ENCODE assay signal across 9 cellular contexts in the genomic region with DNA sequence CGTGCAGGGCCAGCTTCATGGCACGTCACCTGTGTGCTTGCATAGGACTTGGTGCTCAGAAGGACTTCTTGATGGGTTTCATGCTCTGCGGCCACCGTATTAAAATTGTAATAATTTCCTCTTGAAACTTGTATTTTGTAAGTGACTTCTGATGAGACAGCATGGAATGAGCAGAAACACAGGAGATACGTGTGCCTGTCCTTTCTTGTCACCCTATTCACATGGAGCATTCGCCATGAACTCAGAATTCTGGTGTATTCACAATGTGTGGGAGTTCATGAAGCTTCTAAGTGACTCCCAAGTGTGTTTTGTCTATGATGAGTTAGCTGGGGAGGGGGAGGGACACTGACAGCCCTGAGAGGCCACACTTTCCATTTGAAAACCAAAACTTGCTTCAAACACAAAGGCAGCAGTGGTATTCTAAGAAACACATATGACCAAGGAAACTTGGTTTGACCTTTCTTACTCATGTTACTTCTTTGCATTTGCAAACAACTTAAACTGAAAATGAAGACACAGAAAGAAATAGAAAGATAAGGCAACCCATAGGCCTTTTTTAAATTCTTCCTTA.
DNase-seq lines count a peak whose midpoint lies in the region; ATAC-seq, FAIRE-seq and TF ChIP-seq lines count a peak whose summit lies in the region.
"Had no signal": no experiment of that assay in that cellular context is flagged by ENCODE, and none has a peak within 500 bp of the region (broad histone marks: within the 10 kb centered on the region; RNA-seq: fewer than 3 reads in every experiment).

No MANE protein-coding gene starts in this region.

- RAD21 ChIA-PET in GM12878 (lab: Charles Lee; ENCODE audit: unreplicated experiment), result interaction anchor here (0.9 to 6.4 kb wide), 19 partner anchors 9 to 191 kb away, joined by 3 to 118 read pairs (median 8); partner anchors contain the start of gene NEDD9

- H3K79me2 ChIP-seq in GM12878 (ENCODE audit: control insufficient read depth, insufficient read depth, low read length), result peaks cover 20% of the 10 kb centered on the region

- in situ Hi-C loops in GM12878 (cut with MboI) (no loop called here), gastrocnemius medialis (cut with MboI; ENCODE audit: low sequenced_read_pairs in 4 of 4) (no loop called here)

- no TSS peak for BruUV-seq in GM12878 (replicated peaks; lab: Mats Ljungman, UMichigan)

- no peaks in the 10 kb centered on the region for H4K20me1 ChIP-seq in GM12878 (ENCODE audit: control insufficient read depth, insufficient read depth)

- H3K36me3 ChIP-seq in GM12878 (ENCODE audit: control insufficient read depth in 2 of 2, insufficient read depth in 2 of 2, low read length in 1 of 2), result peaks cover 2 to 15% of the 10 kb centered on the region in 2 experiments; a peak in 2 of 4 replicates
- no peaks in the 10 kb centered on the region for H3K36me3 ChIP-seq in gastrocnemius medialis
- H3K36me3 ChIP-seq in thyroid gland, result no peaks in the 10 kb centered on the region

- 0 out of 2 replicates have a peak, but pooled peaks have one; percentile 13 for TF ChIP-seq RAD21 in GM12878 (IDR thresholded peaks at IDR 0.05; ENCODE audit: insufficient read depth, low read depth, low read length)

- CTCF ChIA-PET in GM12878 (lab: Yijun Ruan, JAX), result interaction anchor here (0.9 to 3.1 kb wide), 9 partner anchors 9 to 171 kb away, joined by 3 to 24 read pairs (median 5); no protein-coding TSS in a partner anchor

- H2AFZ ChIP-seq in GM12878 (ENCODE audit: control insufficient read depth, low read depth, low read length), result no peak overlapping the region

- intact Hi-C loops in GM12878 (cut with micrococcal nuclease; ENCODE audit: unreplicated experiment) (loop anchor here (1.0 to 5.0 kb wide), 5 partner anchors 47 to 182 kb away; no protein-coding TSS in a partner anchor), gastrocnemius medialis (cut with DNase I; ENCODE audit: low total_unique reads) (no loop called here), thyroid gland (cut with DNase I) (no loop called here)

- peak; percentile 62 for DNase-seq in stimulated activated naive CD4-positive, alpha-beta T cell treated with Interleukin-2 at 50 U/mL for 16 hours (lab: John Stamatoyannopoulos, UW)
- no peak for DNase-seq in stimulated activated naive CD4-positive, alpha-beta T cell (lab: John Stamatoyannopoulos, UW)
- peak; percentile 61 for DNase-seq in GM12878 (ENCODE audit: low read depth, low spot score)
- no peak for DNase-seq in gastrocnemius medialis
- no peak for DNase-seq in globus pallidus (ENCODE audit: low spot score)
- DNase-seq in thyroid gland, result no peak
- no peak for DNase-seq in kidney glomerular epithelial cell (lab: John Stamatoyannopoulos, UW)

- no peaks in the 10 kb centered on the region for H3K27me3 ChIP-seq in GM12878 (replicated peaks in 1 of 2; ENCODE audit: control insufficient read depth in 2 of 2, insufficient read depth in 2 of 2, low read length in 1 of 2)
- no peaks in the 10 kb centered on the region for H3K27me3 ChIP-seq in gastrocnemius medialis
- no peaks in the 10 kb centered on the region for H3K27me3 ChIP-seq in thyroid gland

- H3K9ac ChIP-seq in GM12878 (ENCODE audit: control insufficient read depth, insufficient read depth, low read length), result no peak overlapping the region

- H3K9me3 ChIP-seq in GM12878 (replicated peaks; ENCODE audit: control insufficient read depth, insufficient read depth, low read length) (no peaks in the 10 kb centered on the region; the same call in 2 of the 3 replicates), gastrocnemius medialis (no peaks in the 10 kb centered on the region), thyroid gland (no peaks in the 10 kb centered on the region)

- TF ChIP-seq POLR2A in GM12878 (IDR thresholded peaks at IDR 0.05; ENCODE audit: low read depth, low read length), result no peak
- no peak for TF ChIP-seq POLR2A in gastrocnemius medialis (IDR thresholded peaks at IDR 0.05)
- TF ChIP-seq POLR2A in thyroid gland (IDR thresholded peaks at IDR 0.05), result no peak

- H3K4me3 ChIP-seq in GM12878, result no peak overlapping the region
- no peak overlapping the region for H3K4me3 ChIP-seq in gastrocnemius medialis
- H3K4me3 ChIP-seq in thyroid gland (replicated peaks in 1 of 3), result no peak overlapping the region

- TF ChIP-seq EP300 in GM12878 (IDR thresholded peaks at IDR 0.05; ENCODE audit: borderline replicate concordance in 1 of 2, control insufficient read depth in 1 of 2, low read depth in 2 of 2, low read length in 2 of 2), result peak; percentile 57 to 76; a peak in 2 of 4 replicates

- peak overlapping the region; percentile 56 for H3K4me2 ChIP-seq in GM12878 (ENCODE audit: control insufficient read depth, insufficient read depth)

- WGBS in GM12878 (ENCODE audit: insufficient coverage, insufficient replicate concordance, low lambda C conversion rate, missing lambda C conversion rate), result 65% methylated on average over 6 of the region's 6 CpGs
- 94 to 95% methylated on average over 6 of the region's 6 CpGs for WGBS in thyroid gland, 2 donors

- FAIRE-seq in GM12878 (lab: Jason Lieb, UNC), result peak; percentile 23
- FAIRE-seq: bronchial epithelial cell had no signal

- ATAC-seq in HG03439 (IDR thresholded peaks at IDR 0.05; ENCODE audit: unreplicated experiment) (peak; percentile 73), GM12878 (peak; percentile 71), gastrocnemius medialis (no peak)

- SMC1A ChIA-PET in GM12878 (lab: Charles Lee; ENCODE audit: uncharacterized antibody, unreplicated experiment), result interaction anchor here (0.6 to 12.6 kb wide), 26 partner anchors 9 to 191 kb away, joined by 3 to 129 read pairs (median 5); no protein-coding TSS in a partner anchor

- POLR2A ChIA-PET in GM12878 (lab: Charles Lee), result interaction anchor here (0.5 to 3.4 kb wide), 10 partner anchors 18 to 1548 kb away, joined by 3 to 20 read pairs (median 6); no protein-coding TSS in a partner anchor

- no peak for TF ChIP-seq CTCF in GM12878 (IDR thresholded peaks at IDR 0.05 in 2 of 3, conservative IDR thresholded peaks at IDR 0.05 in 1 of 3; ENCODE audit: control insufficient read depth in 2 of 3, extremely low read depth in 1 of 3, insufficient read depth in 1 of 3, low read depth in 3 of 3, low read length in 3 of 3)
- TF ChIP-seq CTCF in gastrocnemius medialis (IDR thresholded peaks at IDR 0.05 in 4 of 5, conservative IDR thresholded peaks at IDR 0.05 in 1 of 5), result no peak
- no peak for TF ChIP-seq CTCF in thyroid gland (IDR thresholded peaks at IDR 0.05)

- H3K27ac ChIP-seq in GM12878 (ENCODE audit: control insufficient read depth, insufficient read depth), result peak overlapping the region; percentile 45
- no peak overlapping the region for H3K27ac ChIP-seq in gastrocnemius medialis
- no peak overlapping the region for H3K27ac ChIP-seq in thyroid gland

- H3K4me1 ChIP-seq in GM12878 (ENCODE audit: control insufficient read depth, insufficient read depth, low read length), result peaks cover 41% of the 10 kb centered on the region
- no peaks in the 10 kb centered on the region for H3K4me1 ChIP-seq in gastrocnemius medialis
- H3K4me1 ChIP-seq in thyroid gland, result no peaks in the 10 kb centered on the region

TF ChIP-seq in GM12878, 131 proteins besides CTCF, POLR2A, EP300 and RAD21 (continues in another document):
- no peak for TF ChIP-seq NFIC (IDR thresholded peaks at IDR 0.05; ENCODE audit: low read depth, low read length)
- TF ChIP-seq CHD4 (IDR thresholded peaks at IDR 0.05), result no peak
- TF ChIP-seq BRCA1 (IDR thresholded peaks at IDR 0.05; ENCODE audit: low read depth, low read length), result no peak
- no peak for TF ChIP-seq ZNF384 (IDR thresholded peaks at IDR 0.05; ENCODE audit: borderline replicate concordance, low read depth, low read length)
- TF ChIP-seq MEF2A (IDR thresholded peaks at IDR 0.05; ENCODE audit: insufficient read depth, low read depth, low read length), result peak; percentile 61; the same call in 1 of the 2 replicates
- TF ChIP-seq E2F8 (IDR thresholded peaks at IDR 0.05; ENCODE audit: low read depth, partially characterized antibody), result no peak
- peak; percentile 34; the same call in 1 of the 2 replicates for TF ChIP-seq RELB (IDR thresholded peaks at IDR 0.05; ENCODE audit: low read depth)
- TF ChIP-seq SPI1 (IDR thresholded peaks at IDR 0.05; ENCODE audit: borderline replicate concordance, insufficient read depth, low read depth, low read length), result no peak
- no peak for TF ChIP-seq TARDBP (IDR thresholded peaks at IDR 0.05; ENCODE audit: borderline replicate concordance)
- no peak for TF ChIP-seq EGR1 (IDR thresholded peaks at IDR 0.05; ENCODE audit: borderline replicate concordance in 1 of 2, low read depth in 2 of 2, low read length in 2 of 2)
- TF ChIP-seq IKZF2 (IDR thresholded peaks at IDR 0.05), result peak in 1 of 2 experiments; percentile 65; a peak in 2 of 4 replicates

Comparison
In these comparisons a context has a peak if more than half of its experiments do, and no peak if none do; other contexts are left out.
1. DNase-seq: peak in stimulated activated naive CD4-positive, alpha-beta T cell treated with Interleukin-2 at 50 U/mL for 16 hours (single experiment) and GM12878 (single experiment); none in stimulated activated naive CD4-positive, alpha-beta T cell (0 of 6), gastrocnemius medialis (0 of 2), globus pallidus (single experiment), thyroid gland (0 of 2) and kidney glomerular epithelial cell (single experiment).
2. ATAC-seq: peak in HG03439 (single experiment) and GM12878 (single experiment); none in gastrocnemius medialis (0 of 2).